Comparison of ENCODE assay signal across 31 cellular contexts in genomic region chr3:76198086-76198485, GRCh38.
"Had no signal": no experiment of that assay in that cellular context is flagged by ENCODE, and none has a peak within 500 bp of the region (broad histone marks: within the 10 kb centered on the region; RNA-seq: fewer than 3 reads in every experiment).

No MANE protein-coding gene starts in this region.

- H3K36me3 Mint-ChIP-seq: activated naive CD4-positive, alpha-beta T cell treated with anti-CD3 and anti-CD28 coated beads, Interleukin-2, amount 10 ng/mL, durations not matched to agents 7 days and 5 days; activated naive CD8-positive, alpha-beta T cell treated with anti-CD3 and anti-CD28 coated beads, Interleukin-2, amount 10 ng/mL, durations not matched to agents 7 days and 5 days; brain; stimulated activated naive B cell treated with anti-CD40 and anti-IgM and Interleukin-4, amounts not matched to agents 10 μg/mL and 1 μg/mL and 100 μg/mL, for 72 hours had no signal

- H3K4me3 Mint-ChIP-seq: activated CD4-positive, alpha-beta memory T cell treated with anti-CD3 and anti-CD28 coated beads, Interleukin-2, amount 10 ng/mL, durations not matched to agents 7 days and 5 days; activated CD4-positive, alpha-beta T cell treated with anti-CD3 and anti-CD28 coated beads, Interleukin-2, amount 10 ng/mL, durations not matched to agents 7 days and 5 days; activated naive CD4-positive, alpha-beta T cell treated with anti-CD3 and anti-CD28 coated beads, Interleukin-2, amount 10 ng/mL, durations not matched to agents 7 days and 5 days; activated naive CD8-positive, alpha-beta T cell treated with anti-CD3 and anti-CD28 coated beads, Interleukin-2, amount 10 ng/mL, durations not matched to agents 7 days and 5 days; activated T-cell treated with anti-CD3 and anti-CD28 coated beads, Interleukin-2, amount 50 U/mL, for 24 hours; brain; nephron progenitor cell; stimulated activated naive B cell treated with anti-CD40 and anti-IgM and Interleukin-4, amounts not matched to agents 10 μg/mL and 1 μg/mL and 100 μg/mL, for 72 hours; T-helper 17 cell had no signal

- H3K9me3 Mint-ChIP-seq: activated CD4-positive, alpha-beta T cell treated with anti-CD3 and anti-CD28 coated beads, Interleukin-2, amount 10 ng/mL, durations not matched to agents 7 days and 5 days; brain had no signal

- H3K27me3 ChIP-seq: ascending aorta, colonic mucosa, gastroesophageal sphincter, hepatocyte, left lung, pancreas, sigmoid colon, stomach, tibial artery had no signal

- H3K4me1 Mint-ChIP-seq: activated CD4-positive, alpha-beta memory T cell treated with anti-CD3 and anti-CD28 coated beads, Interleukin-2, amount 10 ng/mL, durations not matched to agents 7 days and 5 days; activated CD4-positive, alpha-beta T cell treated with anti-CD3 and anti-CD28 coated beads, Interleukin-2, amount 10 ng/mL, durations not matched to agents 7 days and 5 days; activated naive CD4-positive, alpha-beta T cell treated with anti-CD3 and anti-CD28 coated beads, Interleukin-2, amount 10 ng/mL, durations not matched to agents 7 days and 5 days; activated naive CD8-positive, alpha-beta T cell treated with anti-CD3 and anti-CD28 coated beads, Interleukin-2, amount 10 ng/mL, durations not matched to agents 7 days and 5 days; brain; nephron progenitor cell; stimulated activated naive B cell treated with anti-CD40 and anti-IgM and Interleukin-4, amounts not matched to agents 10 μg/mL and 1 μg/mL and 100 μg/mL, for 72 hours; T-helper 17 cell had no signal

- H3K4me1 ChIP-seq: ascending aorta, colonic mucosa, gastroesophageal sphincter, left lung, lower lobe of right lung, pancreas, prostate gland, sigmoid colon, stomach, tibial artery had no signal

- H3K36me3 ChIP-seq: ascending aorta, cardiac muscle cell, colonic mucosa, gastroesophageal sphincter, left lung, lower lobe of right lung, pancreas, prostate gland, sigmoid colon, stomach, tibial artery had no signal

- H3K9me3 ChIP-seq: ascending aorta, colonic mucosa, gastroesophageal sphincter, left lung, lower lobe of right lung, pancreas, prostate gland, sigmoid colon, stomach, tibial artery had no signal

- H3K27me3 Mint-ChIP-seq: activated CD4-positive, alpha-beta memory T cell treated with anti-CD3 and anti-CD28 coated beads, Interleukin-2, amount 10 ng/mL, durations not matched to agents 7 days and 5 days; activated CD4-positive, alpha-beta T cell treated with anti-CD3 and anti-CD28 coated beads, Interleukin-2, amount 10 ng/mL, durations not matched to agents 7 days and 5 days; activated naive CD4-positive, alpha-beta T cell treated with anti-CD3 and anti-CD28 coated beads, Interleukin-2, amount 10 ng/mL, durations not matched to agents 7 days and 5 days; activated naive CD8-positive, alpha-beta T cell treated with anti-CD3 and anti-CD28 coated beads, Interleukin-2, amount 10 ng/mL, durations not matched to agents 7 days and 5 days; activated T-cell treated with anti-CD3 and anti-CD28 coated beads, Interleukin-2, amount 50 U/mL, for 24 hours; brain; stimulated activated naive B cell treated with anti-CD40 and anti-IgM and Interleukin-4, amounts not matched to agents 10 μg/mL and 1 μg/mL and 100 μg/mL, for 72 hours; T-helper 17 cell had no signal

- H3K27ac Mint-ChIP-seq: activated CD4-positive, alpha-beta memory T cell treated with anti-CD3 and anti-CD28 coated beads, Interleukin-2, amount 10 ng/mL, durations not matched to agents 7 days and 5 days; activated CD4-positive, alpha-beta T cell treated with anti-CD3 and anti-CD28 coated beads, Interleukin-2, amount 10 ng/mL, durations not matched to agents 7 days and 5 days; activated naive CD4-positive, alpha-beta T cell treated with anti-CD3 and anti-CD28 coated beads, Interleukin-2, amount 10 ng/mL, durations not matched to agents 7 days and 5 days; activated naive CD8-positive, alpha-beta T cell treated with anti-CD3 and anti-CD28 coated beads, Interleukin-2, amount 10 ng/mL, durations not matched to agents 7 days and 5 days; activated T-cell treated with anti-CD3 and anti-CD28 coated beads, Interleukin-2, amount 50 U/mL, for 24 hours; brain; nephron progenitor cell; stimulated activated naive B cell treated with anti-CD40 and anti-IgM and Interleukin-4, amounts not matched to agents 10 μg/mL and 1 μg/mL and 100 μg/mL, for 72 hours; T-helper 17 cell had no signal

- H3K4me3 ChIP-seq: ascending aorta, cardiac muscle cell, colonic mucosa, gastroesophageal sphincter, hepatocyte, left lung, lower lobe of right lung, pancreas, prostate gland, sigmoid colon, stomach, tibial artery had no signal

- H3K27ac ChIP-seq: ascending aorta, cardiac muscle cell, colonic mucosa, gastroesophageal sphincter, hepatocyte, left lung, lower lobe of right lung, pancreas, prostate gland, sigmoid colon, stomach, tibial artery had no signal

- DNase-seq: activated CD4-positive, alpha-beta memory T cell treated with anti-CD3 and anti-CD28 coated beads, Interleukin-2, amount 10 ng/mL, durations not matched to agents 7 days and 5 days; activated CD4-positive, alpha-beta T cell treated with anti-CD3 and anti-CD28 coated beads for 1 hour; activated CD4-positive, alpha-beta T cell treated with anti-CD3 and anti-CD28 coated beads, Interleukin-2, amount 10 ng/mL, durations not matched to agents 7 days and 5 days; activated CD8-positive, alpha-beta memory T cell treated with anti-CD3 and anti-CD28 coated beads, Interleukin-2, amount 50 U/mL, for 48 hours; activated gamma-delta T cell; activated naive CD4-positive, alpha-beta T cell treated with anti-CD3 and anti-CD28 coated beads, Interleukin-2, amount 10 ng/mL, durations not matched to agents 7 days and 5 days; activated naive CD8-positive, alpha-beta T cell treated with anti-CD3 and anti-CD28 coated beads, Interleukin-2, amount 10 ng/mL, durations not matched to agents 7 days and 5 days; activated T-cell treated with anti-CD3 and anti-CD28 coated beads, Interleukin-2, amount 50 U/mL, for 24 hours; cerebellar nuclear complex; colonic mucosa; effector memory CD4-positive, alpha-beta T cell; erythroblast; left lung; lower lobe of right lung; nephron progenitor cell; nucleus accumbens; pancreas; retina; sigmoid colon; small intestine; stimulated activated naive B cell treated with anti-CD40 and anti-IgM and Interleukin-4, amounts not matched to agents 10 μg/mL and 1 μg/mL and 100 μg/mL, for 72 hours; stomach; T-helper 17 cell; T1000; tibial artery had no signal
